Comparison of ENCODE assay signal across 10 cellular contexts in genomic region chr11:64643258-64643881, GRCh38. TPM values are rescaled to one million over a fixed set of nuclear protein-coding genes. Genes with fewer than 3 reads are reported as not detected.
DNase-seq lines count a peak whose midpoint lies in the region; ATAC-seq and TF ChIP-seq lines count a peak whose summit lies in the region.
"Had no signal": no experiment of that assay in that cellular context is flagged by ENCODE, and none has a peak within 500 bp of the region (broad histone marks: within the 10 kb centered on the region; RNA-seq: fewer than 3 reads in every experiment).

No MANE protein-coding gene starts in this region.

- no peak overlapping the region for H2BK5ac ChIP-seq in mesendoderm (ENCODE audit: low read length)

- peak overlapping the region; percentile 67 for H3K56ac ChIP-seq in mesendoderm (ENCODE audit: low read length)

- no peaks in the 10 kb centered on the region for H3K79me1 ChIP-seq in mesendoderm (ENCODE audit: low read length)

- peak; percentile 59 for ATAC-seq in Right ventricle myocardium superior (ENCODE audit: poor library complexity)
- no peak for ATAC-seq in HG02759 (IDR thresholded peaks at IDR 0.05; ENCODE audit: unreplicated experiment)

- no peak overlapping the region for H2AK5ac ChIP-seq in mesendoderm (ENCODE audit: low read length)

- H3K4ac ChIP-seq in mesendoderm (ENCODE audit: low read depth, low read length) = no peak overlapping the region

- H3K36me3 ChIP-seq in right atrium auricular region = no peaks in the 10 kb centered on the region
- H3K36me3 ChIP-seq in mesendoderm (ENCODE audit: control insufficient read depth, insufficient read depth, low read length) = no peaks in the 10 kb centered on the region
- H3K36me3 ChIP-seq in brain microvascular endothelial cell (replicated peaks) = no peaks in the 10 kb centered on the region
- H3K36me3 ChIP-seq: right lobe of liver had no signal

- TF ChIP-seq CTCF in right atrium auricular region (IDR thresholded peaks at IDR 0.05) = no peak
- TF ChIP-seq CTCF in brain microvascular endothelial cell (IDR thresholded peaks at IDR 0.05; ENCODE audit: low read depth, low read length, missing control alignments) = no peak

- H3K4me1 ChIP-seq in right atrium auricular region (peaks cover 0 to 17% of the 10 kb centered on the region in 2 donors), mesendoderm (ENCODE audit: control insufficient read depth, low read depth, low read length) (peaks cover 3% of the 10 kb centered on the region)
- H3K4me1 ChIP-seq: right lobe of liver had no signal

- no peak overlapping the region for H3K9ac ChIP-seq in mesendoderm (ENCODE audit: low read length)

- intact Hi-C loops in Right ventricle myocardium superior (cut with DNase I) = no loop called here

- no peak overlapping the region for H4K5ac ChIP-seq in mesendoderm (ENCODE audit: low read length)

- H3K23ac ChIP-seq in mesendoderm (ENCODE audit: low read length) = no peak overlapping the region

- H3K9me3 ChIP-seq in right atrium auricular region = no peaks in the 10 kb centered on the region
- H3K9me3 ChIP-seq: right lobe of liver had no signal

- H3K18ac ChIP-seq in mesendoderm (ENCODE audit: low read length) = no peak overlapping the region

- H3K4me3 ChIP-seq in right atrium auricular region = peak overlapping the region in 1 of 2 donors; percentile 43
- no peak overlapping the region for H3K4me3 ChIP-seq in mesendoderm (ENCODE audit: low read length)
- no peak overlapping the region for H3K4me3 ChIP-seq in brain microvascular endothelial cell (ENCODE audit: low read depth, low read length)
- H3K4me3 ChIP-seq: right lobe of liver had no signal

- no peak overlapping the region for H2BK120ac ChIP-seq in mesendoderm (ENCODE audit: low read depth, low read length)

- H3K4me2 ChIP-seq in mesendoderm (ENCODE audit: low read length) = no peak overlapping the region

- H3K79me2 ChIP-seq in mesendoderm (ENCODE audit: control insufficient read depth, insufficient read depth, low read length) = no peaks in the 10 kb centered on the region

- in situ Hi-C loops in KBM-7 (cut with MboI; ENCODE audit: low pct_unique_long_range_greater_than_20kb, low sequenced_read_pairs) (no loop called here), brain microvascular endothelial cell (cut with HindIII; ENCODE audit: low pct_ligation_motif_present, low sequenced_read_pairs) (no loop called here)

- H3K27me3 ChIP-seq in right atrium auricular region = peaks cover 0 to 10% of the 10 kb centered on the region in 2 donors
- H3K27me3 ChIP-seq in mesendoderm (ENCODE audit: insufficient read depth, low read length, poor library complexity) = peaks cover 38% of the 10 kb centered on the region
- H3K27me3 ChIP-seq in brain microvascular endothelial cell (replicated peaks) = peaks cover 65% of the 10 kb centered on the region
- H3K27me3 ChIP-seq: right lobe of liver had no signal

- WGBS in mesendoderm (ENCODE audit: extremely low coverage, insufficient coverage, low lambda C conversion rate) = no CpG with 5 or more reads among the region's 53 CpGs

- no peak overlapping the region for H2BK15ac ChIP-seq in mesendoderm (replicated peaks; ENCODE audit: low read depth)

- H3K27ac ChIP-seq in right atrium auricular region = no peak overlapping the region
- no peak overlapping the region for H3K27ac ChIP-seq in mesendoderm (ENCODE audit: low read depth, low read length)
- no peak overlapping the region for H3K27ac ChIP-seq in brain microvascular endothelial cell
- H3K27ac ChIP-seq: right lobe of liver had no signal

- no peak overlapping the region for H4K8ac ChIP-seq in mesendoderm (ENCODE audit: low read depth, low read length)

- no peak for DNase-seq in Right ventricle myocardium superior
- no peak for DNase-seq in right atrium auricular region (ENCODE audit: low spot score)
- DNase-seq in anterior cingulate cortex (lab: John Stamatoyannopoulos, UW) = peak in 51 of 58 donors; percentile 21 to 81 (median 58)
- peak; percentile 81 for DNase-seq in mesendoderm
- no peak for DNase-seq in KBM-7
- DNase-seq in activated CD4-positive, CD25-positive, alpha-beta regulatory T cell treated with anti-CD3 and anti-CD28 coated beads, Interleukin-2, amount 50 U/mL, for 72 hours = no peak
- DNase-seq in brain microvascular endothelial cell = no peak
- DNase-seq: CD8-positive, alpha-beta memory T cell; right lobe of liver had no signal

RNA-seq across cellular contexts. Expression of gene SLC22A12, which starts 52.4 kb away (rescaled TPM):
- total RNA-seq in Right ventricle myocardium superior = not detected
- total RNA-seq in right atrium auricular region = not detected
- not detected for polyA plus RNA-seq in mesendoderm (2013, experiment 1 of 2)
- polyA plus RNA-seq in mesendoderm (2013, experiment 2 of 2) = not detected
- total RNA-seq: CD8-positive, alpha-beta memory T cell had no signal
- polyA plus RNA-seq: CD8-positive, alpha-beta memory T cell had no signal

Comparison
In these comparisons a context has a peak if more than half of its experiments do, and no peak if none do; other contexts are left out.
1. DNase-seq: peak in anterior cingulate cortex (51 of 58) and mesendoderm (single experiment); none in Right ventricle myocardium superior (single experiment), right atrium auricular region (single experiment), KBM-7 (single experiment), activated CD4-positive, CD25-positive, alpha-beta regulatory T cell treated with anti-CD3 and anti-CD28 coated beads, Interleukin-2, amount 50 U/mL, for 72 hours (single experiment) and brain microvascular endothelial cell (single experiment).